ENCODE assay signal across 18 cellular contexts in the genomic region with DNA sequence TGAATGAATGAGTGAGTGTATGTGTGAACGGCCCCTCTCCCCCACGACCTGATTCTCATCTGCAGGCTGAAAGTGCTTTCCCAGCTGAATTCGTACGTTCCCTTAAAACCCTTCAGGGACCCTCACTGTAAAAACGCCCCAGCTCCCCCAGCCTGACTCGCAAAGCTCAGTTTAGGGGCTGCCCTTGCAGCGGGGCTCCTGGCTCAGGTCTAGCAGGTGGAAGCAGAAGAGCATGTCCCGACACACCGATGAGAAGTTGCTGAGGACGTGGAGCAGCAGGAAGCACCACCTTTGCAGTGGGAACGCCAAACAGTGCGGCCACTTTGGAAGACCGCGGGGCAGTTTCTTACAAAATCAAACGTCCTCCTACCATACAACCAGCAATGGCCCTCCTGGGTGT. TPM values are rescaled to one million over a fixed set of nuclear protein-coding genes. Genes with fewer than 3 reads are reported as not detected.
DNase-seq lines count a peak whose midpoint lies in the region; ATAC-seq, FAIRE-seq and TF ChIP-seq lines count a peak whose summit lies in the region.
"Had no signal": no experiment of that assay in that cellular context is flagged by ENCODE, and none has a peak within 500 bp of the region (broad histone marks: within the 10 kb centered on the region; RNA-seq: fewer than 3 reads in every experiment).

No MANE protein-coding gene starts in this region.

- 64% methylated on average over 15 of the region's 15 CpGs for WGBS in right cardiac atrium
- WGBS in sigmoid colon, 2 donors, result 70 to 83% methylated on average over 15 of the region's 15 CpGs

- no peak overlapping the region for H3K4me3 Mint-ChIP-seq in activated CD4-positive, alpha-beta T cell treated with anti-CD3 and anti-CD28 coated beads, Interleukin-2, amount 10 ng/mL, durations not matched to agents 24 days and 14 days
- H3K4me3 Mint-ChIP-seq: central memory CD8-positive, alpha-beta T cell had no signal

- no peaks in the 10 kb centered on the region for H3K9me3 Mint-ChIP-seq in activated CD4-positive, alpha-beta T cell treated with anti-CD3 and anti-CD28 coated beads, Interleukin-2, amount 10 ng/mL, durations not matched to agents 24 days and 14 days
- H3K9me3 Mint-ChIP-seq: central memory CD8-positive, alpha-beta T cell had no signal

- H3K4me3 ChIP-seq in right cardiac atrium (ENCODE audit: low read length) (no peak overlapping the region), sigmoid colon (no peak overlapping the region)

- ATAC-seq in right cardiac atrium (no peak), GM21423 (IDR thresholded peaks at IDR 0.05; ENCODE audit: unreplicated experiment) (no peak)
- ATAC-seq: left lobe of liver had no signal

- FAIRE-seq in GM19239 (lab: Jason Lieb, UNC), result no peak
- FAIRE-seq: endothelial cell of umbilical vein had no signal

- TF ChIP-seq EP300 in sigmoid colon (IDR thresholded peaks at IDR 0.05), result no peak

- H3K9me3 ChIP-seq in right cardiac atrium (ENCODE audit: control insufficient read depth, low read length) (no peaks in the 10 kb centered on the region), sigmoid colon (no peaks in the 10 kb centered on the region)

- H3K4me1 ChIP-seq in right cardiac atrium (ENCODE audit: control insufficient read depth, insufficient read depth, low read length) (no peaks in the 10 kb centered on the region), sigmoid colon (peaks cover 0 to 6% (median 3%) of the 10 kb centered on the region in 4 donors)

- TF ChIP-seq CTCF in sigmoid colon (IDR thresholded peaks at IDR 0.05), result no peak
- no peak for TF ChIP-seq CTCF in GM13977 (IDR thresholded peaks at IDR 0.05; ENCODE audit: extremely low read depth, insufficient read depth, missing control alignments)

- no peaks in the 10 kb centered on the region for H3K27me3 Mint-ChIP-seq in activated CD4-positive, alpha-beta T cell treated with anti-CD3 and anti-CD28 coated beads, Interleukin-2, amount 10 ng/mL, durations not matched to agents 24 days and 14 days
- H3K27me3 Mint-ChIP-seq: central memory CD8-positive, alpha-beta T cell had no signal

- peaks cover 5% of the 10 kb centered on the region for H3K4me1 Mint-ChIP-seq in activated CD4-positive, alpha-beta T cell treated with anti-CD3 and anti-CD28 coated beads, Interleukin-2, amount 10 ng/mL, durations not matched to agents 24 days and 14 days

- H3K27ac ChIP-seq in right cardiac atrium (ENCODE audit: low read length) (no peak overlapping the region), sigmoid colon (no peak overlapping the region)

- H3K36me3 Mint-ChIP-seq in activated CD4-positive, alpha-beta T cell treated with anti-CD3 and anti-CD28 coated beads, Interleukin-2, amount 10 ng/mL, durations not matched to agents 24 days and 14 days (ENCODE audit: low read depth), result no peaks in the 10 kb centered on the region

- no peak for TF ChIP-seq POLR2A in sigmoid colon (IDR thresholded peaks at IDR 0.05)

- no peak overlapping the region for H3K27ac Mint-ChIP-seq in activated CD4-positive, alpha-beta T cell treated with anti-CD3 and anti-CD28 coated beads, Interleukin-2, amount 10 ng/mL, durations not matched to agents 24 days and 14 days

- intact Hi-C loops in activated CD4-positive, alpha-beta T cell treated with anti-CD3 and anti-CD28 coated beads, Interleukin-2, amount 10 ng/mL, durations not matched to agents 24 days and 14 days (cut with micrococcal nuclease), result no loop called here
- intact Hi-C loops in right cardiac atrium (cut with DNase I) (loop anchor here in 2 of 4 donors (10.0 kb wide), 2 partner anchors 49 to 99 kb away; a partner anchor contains a TSS), sigmoid colon (cut with DNase I) (no loop called here)

- no peaks in the 10 kb centered on the region for H3K27me3 ChIP-seq in right cardiac atrium (ENCODE audit: control insufficient read depth, insufficient read depth)
- no peaks in the 10 kb centered on the region for H3K27me3 ChIP-seq in sigmoid colon

- H3K36me3 ChIP-seq in sigmoid colon, result no peaks in the 10 kb centered on the region

- peak; percentile 53 for DNase-seq in activated CD4-positive, alpha-beta T cell treated with anti-CD3 and anti-CD28 coated beads, Interleukin-2, amount 10 ng/mL, durations not matched to agents 24 days and 14 days
- no peak for DNase-seq in activated CD4-positive, alpha-beta T cell treated with anti-CD3 and anti-CD28 coated beads for 48 hours
- DNase-seq in SW480 (ENCODE audit: low spot score) (peak; percentile 55), right cardiac atrium (peak in 2 of 3 donors; percentile 18 to 45), sigmoid colon (peak; percentile 35), GM19239 (ENCODE audit: insufficient read length, low spot score) (no peak), GM13977 (ENCODE audit: low spot score) (no peak)
- DNase-seq: ACHN; activated CD4-positive, alpha-beta T cell treated with anti-CD3 and anti-CD28 coated beads for 4 hours; KG1; NCI-H1694 treated with DMSO at 0.1 percent for 48 hours; occipital lobe; stimulated activated CD4-positive, alpha-beta T cell treated with anti-CD3 and anti-CD28 coated beads, Interleukin-15, amount 100 ng/mL, for 24 hours; trophoblast cell had no signal

- in situ Hi-C loops in GM13977 (cut with MboI; ENCODE audit: low pct_unique_long_range_greater_than_20kb, low sequenced_read_pairs, unreplicated experiment), result no loop called here

RNA-seq across cellular contexts. Expression of a gene that starts 3.6 kb away (rescaled TPM):
- 77.1 and 78.1 TPM in 2 replicates for total RNA-seq in activated CD4-positive, alpha-beta T cell treated with anti-CD3 and anti-CD28 coated beads, Interleukin-2, amount 10 ng/mL, durations not matched to agents 24 days and 14 days
- total RNA-seq in right cardiac atrium, result 100 to 1,000 TPM in 1 of 4 donors, 10 to 100 TPM in 3; 47.1 to 102 (median 74.8) TPM
- polyA plus RNA-seq in right cardiac atrium, result 108 TPM
- 100 to 1,000 TPM in 1 of 4 donors, 10 to 100 TPM in 3; 61.2 to 132 (median 73.3) TPM for total RNA-seq in sigmoid colon
- 100 to 1,000 TPM in 2 of 3 donors, 10 to 100 TPM in 1; 63.3 to 189 (median 132) TPM for polyA plus RNA-seq in sigmoid colon

RNA-seq across cellular contexts. Expression of a gene that starts 24.1 kb away (rescaled TPM):
- total RNA-seq in activated CD4-positive, alpha-beta T cell treated with anti-CD3 and anti-CD28 coated beads, Interleukin-2, amount 10 ng/mL, durations not matched to agents 24 days and 14 days, result 1.1 and 1.2 TPM in 2 replicates
- total RNA-seq in right cardiac atrium (10 to 100 TPM in 3 of 4 donors, 1 to 10 TPM in 1; 9.0 to 58.7 (median 34.1) TPM), sigmoid colon (10 to 100 TPM in 1 of 4 donors, 1 to 10 TPM in 2, not detected in 1; 4.3 to 17.2 (median 4.4) TPM)
- polyA plus RNA-seq in right cardiac atrium (63.1 TPM), sigmoid colon (1 to 10 TPM; 1.2 to 8.4 (median 2.3) TPM)
- total RNA-seq: endothelial cell of umbilical vein, left lobe of liver had no signal
- polyA plus RNA-seq: endothelial cell of umbilical vein had no signal

RNA-seq across cellular contexts. Expression of a gene that starts 51.9 kb away (rescaled TPM):
- not detected in 2 replicates for total RNA-seq in activated CD4-positive, alpha-beta T cell treated with anti-CD3 and anti-CD28 coated beads, Interleukin-2, amount 10 ng/mL, durations not matched to agents 24 days and 14 days
- total RNA-seq in right cardiac atrium (under 1 TPM; 0.11 to 0.82 (median 0.24) TPM), sigmoid colon (not detected)
- polyA plus RNA-seq in right cardiac atrium (0.81 TPM), sigmoid colon (under 1 TPM in 1 of 3 donors, not detected in 2; 0.13 TPM)
- total RNA-seq: endothelial cell of umbilical vein, left lobe of liver, occipital lobe had no signal
- polyA plus RNA-seq: endothelial cell of umbilical vein had no signal

RNA-seq across cellular contexts. Expression of a gene that starts 54.1 kb away (rescaled TPM):
- total RNA-seq in activated CD4-positive, alpha-beta T cell treated with anti-CD3 and anti-CD28 coated beads, Interleukin-2, amount 10 ng/mL, durations not matched to agents 24 days and 14 days, result not detected in 2 replicates
- total RNA-seq in right cardiac atrium, result 100 to 1,000 TPM; 279 to 500 (median 401) TPM
- polyA plus RNA-seq in right cardiac atrium, result 813 TPM
- total RNA-seq in sigmoid colon, result 100 to 1,000 TPM in 2 of 4 donors, 10 to 100 TPM in 2; 67.6 to 349 (median 142) TPM
- 10 to 100 TPM in 2 of 3 donors, 1 to 10 TPM in 1; 9.9 to 59.4 (median 38.4) TPM for polyA plus RNA-seq in sigmoid colon

Comparison
In these comparisons a context has a peak if more than half of its experiments do, and no peak if none do; other contexts are left out.
1. DNase-seq: peak in activated CD4-positive, alpha-beta T cell treated with anti-CD3 and anti-CD28 coated beads, Interleukin-2, amount 10 ng/mL, durations not matched to agents 24 days and 14 days (single experiment), SW480 (single experiment), right cardiac atrium (2 of 3) and sigmoid colon (single experiment); none in activated CD4-positive, alpha-beta T cell treated with anti-CD3 and anti-CD28 coated beads for 48 hours (single experiment), GM19239 (single experiment) and GM13977 (single experiment).